ENCODE assay signal across 1 cellular context in the genomic region with DNA sequence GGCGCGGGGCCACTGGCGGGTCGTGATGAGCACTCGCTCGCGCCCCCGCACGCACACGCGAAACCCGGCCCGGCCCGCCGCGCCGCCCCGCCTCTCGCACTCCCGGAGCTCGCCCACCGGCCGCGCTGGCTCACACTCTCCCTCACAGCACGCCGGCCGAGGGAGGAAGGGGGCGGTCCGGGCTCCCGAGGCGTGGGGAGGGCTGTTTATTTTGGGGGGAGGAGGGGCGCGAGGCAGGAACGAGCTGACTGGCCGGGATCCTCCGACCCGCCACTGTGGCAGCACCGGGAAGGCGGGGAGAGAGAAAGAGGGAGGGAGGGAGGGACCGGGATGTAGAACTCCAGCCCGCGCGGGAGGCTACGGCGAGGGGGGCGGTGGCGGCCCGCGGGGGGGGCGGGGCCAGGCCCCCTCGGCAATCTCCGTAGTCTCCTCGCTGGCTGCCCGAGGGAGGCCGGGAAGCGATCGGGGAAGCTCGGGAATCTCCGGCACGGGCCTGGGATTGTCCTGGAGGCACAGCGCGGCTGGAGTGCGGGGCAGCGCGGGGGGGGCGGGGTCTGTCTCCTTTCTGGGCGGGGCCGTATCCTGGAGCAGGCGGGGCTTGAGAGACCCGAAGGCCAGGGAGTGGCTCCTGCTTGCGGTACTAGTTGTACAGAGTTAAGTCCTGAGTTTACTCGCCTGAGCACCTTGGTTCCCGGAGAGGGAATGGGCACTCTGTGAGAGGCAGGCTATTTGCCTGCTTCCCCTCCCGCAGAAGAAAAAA.
A peak's percentile ranks its signal among the peaks of the same experiment; 100 is the strongest.
TF ChIP-seq lines count a peak whose summit lies in the region.

A gene with protein sequence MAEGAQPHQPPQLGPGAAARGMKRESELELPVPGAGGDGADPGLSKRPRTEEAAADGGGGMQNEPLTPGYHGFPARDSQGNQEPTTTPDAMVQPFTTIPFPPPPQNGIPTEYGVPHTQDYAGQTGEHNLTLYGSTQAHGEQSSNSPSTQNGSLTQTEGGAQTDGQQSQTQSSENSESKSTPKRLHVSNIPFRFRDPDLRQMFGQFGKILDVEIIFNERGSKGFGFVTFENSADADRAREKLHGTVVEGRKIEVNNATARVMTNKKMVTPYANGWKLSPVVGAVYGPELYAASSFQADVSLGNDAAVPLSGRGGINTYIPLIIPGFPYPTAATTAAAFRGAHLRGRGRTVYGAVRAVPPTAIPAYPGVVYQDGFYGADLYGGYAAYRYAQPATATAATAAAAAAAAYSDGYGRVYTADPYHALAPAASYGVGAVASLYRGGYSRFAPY (minus strand): TSS at position 179 of the 760 bp plus-strand sequence. CDS start 399 bp downstream, outside the sequence.

TF ChIP-seq in HepG2, 621 proteins besides CTCF, POLR2A, EP300 and RAD21 (continued from another document and continues in another):
- TF ChIP-seq, protein P1, sequence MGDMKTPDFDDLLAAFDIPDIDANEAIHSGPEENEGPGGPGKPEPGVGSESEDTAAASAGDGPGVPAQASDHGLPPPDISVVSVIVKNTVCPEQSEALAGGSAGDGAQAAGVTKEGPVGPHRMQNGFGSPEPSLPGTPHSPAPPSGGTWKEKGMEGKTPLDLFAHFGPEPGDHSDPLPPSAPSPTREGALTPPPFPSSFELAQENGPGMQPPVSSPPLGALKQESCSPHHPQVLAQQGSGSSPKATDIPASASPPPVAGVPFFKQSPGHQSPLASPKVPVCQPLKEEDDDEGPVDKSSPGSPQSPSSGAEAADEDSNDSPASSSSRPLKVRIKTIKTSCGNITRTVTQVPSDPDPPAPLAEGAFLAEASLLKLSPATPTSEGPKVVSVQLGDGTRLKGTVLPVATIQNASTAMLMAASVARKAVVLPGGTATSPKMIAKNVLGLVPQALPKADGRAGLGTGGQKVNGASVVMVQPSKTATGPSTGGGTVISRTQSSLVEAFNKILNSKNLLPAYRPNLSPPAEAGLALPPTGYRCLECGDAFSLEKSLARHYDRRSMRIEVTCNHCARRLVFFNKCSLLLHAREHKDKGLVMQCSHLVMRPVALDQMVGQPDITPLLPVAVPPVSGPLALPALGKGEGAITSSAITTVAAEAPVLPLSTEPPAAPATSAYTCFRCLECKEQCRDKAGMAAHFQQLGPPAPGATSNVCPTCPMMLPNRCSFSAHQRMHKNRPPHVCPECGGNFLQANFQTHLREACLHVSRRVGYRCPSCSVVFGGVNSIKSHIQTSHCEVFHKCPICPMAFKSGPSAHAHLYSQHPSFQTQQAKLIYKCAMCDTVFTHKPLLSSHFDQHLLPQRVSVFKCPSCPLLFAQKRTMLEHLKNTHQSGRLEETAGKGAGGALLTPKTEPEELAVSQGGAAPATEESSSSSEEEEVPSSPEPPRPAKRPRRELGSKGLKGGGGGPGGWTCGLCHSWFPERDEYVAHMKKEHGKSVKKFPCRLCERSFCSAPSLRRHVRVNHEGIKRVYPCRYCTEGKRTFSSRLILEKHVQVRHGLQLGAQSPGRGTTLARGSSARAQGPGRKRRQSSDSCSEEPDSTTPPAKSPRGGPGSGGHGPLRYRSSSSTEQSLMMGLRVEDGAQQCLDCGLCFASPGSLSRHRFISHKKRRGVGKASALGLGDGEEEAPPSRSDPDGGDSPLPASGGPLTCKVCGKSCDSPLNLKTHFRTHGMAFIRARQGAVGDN (CRISPR knock-in tag; IDR thresholded peaks at IDR 0.05) = peak; percentile 66
- TF ChIP-seq, protein P2, sequence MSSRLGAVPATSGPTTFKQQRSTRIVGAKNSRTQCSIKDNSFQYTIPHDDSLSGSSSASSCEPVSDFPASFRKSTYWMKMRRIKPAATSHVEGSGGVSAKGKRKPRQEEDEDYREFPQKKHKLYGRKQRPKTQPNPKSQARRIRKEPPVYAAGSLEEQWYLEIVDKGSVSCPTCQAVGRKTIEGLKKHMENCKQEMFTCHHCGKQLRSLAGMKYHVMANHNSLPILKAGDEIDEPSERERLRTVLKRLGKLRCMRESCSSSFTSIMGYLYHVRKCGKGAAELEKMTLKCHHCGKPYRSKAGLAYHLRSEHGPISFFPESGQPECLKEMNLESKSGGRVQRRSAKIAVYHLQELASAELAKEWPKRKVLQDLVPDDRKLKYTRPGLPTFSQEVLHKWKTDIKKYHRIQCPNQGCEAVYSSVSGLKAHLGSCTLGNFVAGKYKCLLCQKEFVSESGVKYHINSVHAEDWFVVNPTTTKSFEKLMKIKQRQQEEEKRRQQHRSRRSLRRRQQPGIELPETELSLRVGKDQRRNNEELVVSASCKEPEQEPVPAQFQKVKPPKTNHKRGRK (CRISPR knock-in tag; IDR thresholded peaks at IDR 0.05) = no peak
- TF ChIP-seq KLF6 (CRISPR knock-in tag; IDR thresholded peaks at IDR 0.05) (peak; percentile 66; the same call in 1 of the 2 replicates), ETS1 (CRISPR knock-in tag; IDR thresholded peaks at IDR 0.05) (no peak), RARA (CRISPR knock-in tag; IDR thresholded peaks at IDR 0.05) (no peak), MED13 (CRISPR knock-in tag; IDR thresholded peaks at IDR 0.05) (no peak), HOXD1 (CRISPR knock-in tag; IDR thresholded peaks at IDR 0.05) (no peak), AGO2 (optimal IDR thresholded peaks at IDR 0.05; ENCODE audit: low read depth, low read length) (no peak), RFXANK (CRISPR knock-in tag; IDR thresholded peaks at IDR 0.05) (no peak), FOXA3 (CRISPR knock-in tag; IDR thresholded peaks at IDR 0.05) (peak; percentile 93), MAFF (IDR thresholded peaks at IDR 0.05; ENCODE audit: low read depth, low read length) (no peak), HNF4G (IDR thresholded peaks at IDR 0.05; ENCODE audit: borderline replicate concordance, low read depth, low read length) (peak; percentile 67; the same call in 1 of the 2 replicates), HNF4G (CRISPR knock-in tag; IDR thresholded peaks at IDR 0.05; ENCODE audit: borderline replicate concordance, low read depth) (no peak), ZNF563 (CRISPR knock-in tag; IDR thresholded peaks at IDR 0.05) (no peak), POLR2AphosphoS5 (IDR thresholded peaks at IDR 0.05; ENCODE audit: low read depth, low read length) (peak; percentile 72), ZBTB46 (CRISPR knock-in tag; IDR thresholded peaks at IDR 0.05; ENCODE audit: borderline replicate concordance) (no peak), KDM2A (CRISPR knock-in tag; IDR thresholded peaks at IDR 0.05; ENCODE audit: borderline replicate concordance, low read depth) (no peak; the same call in 1 of the 2 replicates)
- TF ChIP-seq, protein P3, sequence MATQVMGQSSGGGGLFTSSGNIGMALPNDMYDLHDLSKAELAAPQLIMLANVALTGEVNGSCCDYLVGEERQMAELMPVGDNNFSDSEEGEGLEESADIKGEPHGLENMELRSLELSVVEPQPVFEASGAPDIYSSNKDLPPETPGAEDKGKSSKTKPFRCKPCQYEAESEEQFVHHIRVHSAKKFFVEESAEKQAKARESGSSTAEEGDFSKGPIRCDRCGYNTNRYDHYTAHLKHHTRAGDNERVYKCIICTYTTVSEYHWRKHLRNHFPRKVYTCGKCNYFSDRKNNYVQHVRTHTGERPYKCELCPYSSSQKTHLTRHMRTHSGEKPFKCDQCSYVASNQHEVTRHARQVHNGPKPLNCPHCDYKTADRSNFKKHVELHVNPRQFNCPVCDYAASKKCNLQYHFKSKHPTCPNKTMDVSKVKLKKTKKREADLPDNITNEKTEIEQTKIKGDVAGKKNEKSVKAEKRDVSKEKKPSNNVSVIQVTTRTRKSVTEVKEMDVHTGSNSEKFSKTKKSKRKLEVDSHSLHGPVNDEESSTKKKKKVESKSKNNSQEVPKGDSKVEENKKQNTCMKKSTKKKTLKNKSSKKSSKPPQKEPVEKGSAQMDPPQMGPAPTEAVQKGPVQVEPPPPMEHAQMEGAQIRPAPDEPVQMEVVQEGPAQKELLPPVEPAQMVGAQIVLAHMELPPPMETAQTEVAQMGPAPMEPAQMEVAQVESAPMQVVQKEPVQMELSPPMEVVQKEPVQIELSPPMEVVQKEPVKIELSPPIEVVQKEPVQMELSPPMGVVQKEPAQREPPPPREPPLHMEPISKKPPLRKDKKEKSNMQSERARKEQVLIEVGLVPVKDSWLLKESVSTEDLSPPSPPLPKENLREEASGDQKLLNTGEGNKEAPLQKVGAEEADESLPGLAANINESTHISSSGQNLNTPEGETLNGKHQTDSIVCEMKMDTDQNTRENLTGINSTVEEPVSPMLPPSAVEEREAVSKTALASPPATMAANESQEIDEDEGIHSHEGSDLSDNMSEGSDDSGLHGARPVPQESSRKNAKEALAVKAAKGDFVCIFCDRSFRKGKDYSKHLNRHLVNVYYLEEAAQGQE (IDR thresholded peaks at IDR 0.05; ENCODE audit: borderline replicate concordance in 1 of 2, low read depth in 1 of 2, low read length in 2 of 2) = no peak
- TF ChIP-seq, protein P4, sequence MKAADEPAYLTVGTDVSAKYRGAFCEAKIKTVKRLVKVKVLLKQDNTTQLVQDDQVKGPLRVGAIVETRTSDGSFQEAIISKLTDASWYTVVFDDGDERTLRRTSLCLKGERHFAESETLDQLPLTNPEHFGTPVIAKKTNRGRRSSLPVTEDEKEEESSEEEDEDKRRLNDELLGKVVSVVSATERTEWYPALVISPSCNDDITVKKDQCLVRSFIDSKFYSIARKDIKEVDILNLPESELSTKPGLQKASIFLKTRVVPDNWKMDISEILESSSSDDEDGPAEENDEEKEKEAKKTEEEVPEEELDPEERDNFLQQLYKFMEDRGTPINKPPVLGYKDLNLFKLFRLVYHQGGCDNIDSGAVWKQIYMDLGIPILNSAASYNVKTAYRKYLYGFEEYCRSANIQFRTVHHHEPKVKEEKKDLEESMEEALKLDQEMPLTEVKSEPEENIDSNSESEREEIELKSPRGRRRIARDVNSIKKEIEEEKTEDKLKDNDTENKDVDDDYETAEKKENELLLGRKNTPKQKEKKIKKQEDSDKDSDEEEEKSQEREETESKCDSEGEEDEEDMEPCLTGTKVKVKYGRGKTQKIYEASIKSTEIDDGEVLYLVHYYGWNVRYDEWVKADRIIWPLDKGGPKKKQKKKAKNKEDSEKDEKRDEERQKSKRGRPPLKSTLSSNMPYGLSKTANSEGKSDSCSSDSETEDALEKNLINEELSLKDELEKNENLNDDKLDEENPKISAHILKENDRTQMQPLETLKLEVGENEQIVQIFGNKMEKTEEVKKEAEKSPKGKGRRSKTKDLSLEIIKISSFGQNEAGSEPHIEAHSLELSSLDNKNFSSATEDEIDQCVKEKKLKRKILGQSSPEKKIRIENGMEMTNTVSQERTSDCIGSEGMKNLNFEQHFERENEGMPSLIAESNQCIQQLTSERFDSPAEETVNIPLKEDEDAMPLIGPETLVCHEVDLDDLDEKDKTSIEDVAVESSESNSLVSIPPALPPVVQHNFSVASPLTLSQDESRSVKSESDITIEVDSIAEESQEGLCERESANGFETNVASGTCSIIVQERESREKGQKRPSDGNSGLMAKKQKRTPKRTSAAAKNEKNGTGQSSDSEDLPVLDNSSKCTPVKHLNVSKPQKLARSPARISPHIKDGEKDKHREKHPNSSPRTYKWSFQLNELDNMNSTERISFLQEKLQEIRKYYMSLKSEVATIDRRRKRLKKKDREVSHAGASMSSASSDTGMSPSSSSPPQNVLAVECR (CRISPR knock-in tag; IDR thresholded peaks at IDR 0.05; ENCODE audit: borderline replicate concordance) = peak; percentile 68; the same call in 1 of the 2 replicates
- TF ChIP-seq, protein P5, sequence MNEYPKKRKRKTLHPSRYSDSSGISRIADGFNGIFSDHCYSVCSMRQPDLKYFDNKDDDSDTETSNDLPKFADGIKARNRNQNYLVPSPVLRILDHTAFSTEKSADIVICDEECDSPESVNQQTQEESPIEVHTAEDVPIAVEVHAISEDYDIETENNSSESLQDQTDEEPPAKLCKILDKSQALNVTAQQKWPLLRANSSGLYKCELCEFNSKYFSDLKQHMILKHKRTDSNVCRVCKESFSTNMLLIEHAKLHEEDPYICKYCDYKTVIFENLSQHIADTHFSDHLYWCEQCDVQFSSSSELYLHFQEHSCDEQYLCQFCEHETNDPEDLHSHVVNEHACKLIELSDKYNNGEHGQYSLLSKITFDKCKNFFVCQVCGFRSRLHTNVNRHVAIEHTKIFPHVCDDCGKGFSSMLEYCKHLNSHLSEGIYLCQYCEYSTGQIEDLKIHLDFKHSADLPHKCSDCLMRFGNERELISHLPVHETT (CRISPR knock-in tag; conservative IDR thresholded peaks at IDR 0.05) = peak; percentile 87; the same call in 1 of the 2 replicates
- TF ChIP-seq, protein P6, sequence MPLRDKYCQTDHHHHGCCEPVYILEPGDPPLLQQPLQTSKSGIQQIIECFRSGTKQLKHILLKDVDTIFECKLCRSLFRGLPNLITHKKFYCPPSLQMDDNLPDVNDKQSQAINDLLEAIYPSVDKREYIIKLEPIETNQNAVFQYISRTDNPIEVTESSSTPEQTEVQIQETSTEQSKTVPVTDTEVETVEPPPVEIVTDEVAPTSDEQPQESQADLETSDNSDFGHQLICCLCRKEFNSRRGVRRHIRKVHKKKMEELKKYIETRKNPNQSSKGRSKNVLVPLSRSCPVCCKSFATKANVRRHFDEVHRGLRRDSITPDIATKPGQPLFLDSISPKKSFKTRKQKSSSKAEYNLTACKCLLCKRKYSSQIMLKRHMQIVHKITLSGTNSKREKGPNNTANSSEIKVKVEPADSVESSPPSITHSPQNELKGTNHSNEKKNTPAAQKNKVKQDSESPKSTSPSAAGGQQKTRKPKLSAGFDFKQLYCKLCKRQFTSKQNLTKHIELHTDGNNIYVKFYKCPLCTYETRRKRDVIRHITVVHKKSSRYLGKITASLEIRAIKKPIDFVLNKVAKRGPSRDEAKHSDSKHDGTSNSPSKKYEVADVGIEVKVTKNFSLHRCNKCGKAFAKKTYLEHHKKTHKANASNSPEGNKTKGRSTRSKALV (CRISPR knock-in tag; IDR thresholded peaks at IDR 0.05) = no peak
